In the genomic region with DNA sequence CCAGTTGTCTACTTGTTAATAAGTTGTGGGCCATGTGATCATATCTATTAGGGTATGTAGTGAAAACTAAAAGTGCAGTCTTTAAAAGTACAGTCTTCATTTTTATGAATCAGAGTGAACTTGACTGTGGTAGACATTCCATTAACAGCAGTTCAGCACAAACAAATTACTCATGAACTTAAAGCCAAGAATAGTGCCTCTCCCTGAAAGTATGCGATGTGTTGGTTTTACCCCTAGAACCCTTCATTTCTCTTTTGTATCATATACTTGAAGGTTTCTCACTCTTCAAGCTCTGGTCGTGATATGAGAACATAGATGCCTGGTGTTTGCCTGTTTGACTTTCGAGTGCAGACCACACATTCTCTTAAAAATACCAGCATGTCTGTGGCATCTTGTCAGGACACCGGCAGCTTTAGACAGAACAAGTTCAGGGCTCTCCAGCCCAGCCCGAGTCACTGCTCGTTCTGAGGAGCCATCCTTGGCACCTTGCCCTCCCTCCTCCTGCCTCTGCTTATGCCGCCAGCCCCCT, we compare ENCODE assay signal across 10 cellular contexts.
DNase-seq lines count a peak whose midpoint lies in the region; ATAC-seq and TF ChIP-seq lines count a peak whose summit lies in the region.
"Had no signal": no experiment of that assay in that cellular context is flagged by ENCODE, and none has a peak within 500 bp of the region (broad histone marks: within the 10 kb centered on the region; RNA-seq: fewer than 3 reads in every experiment).

No MANE protein-coding gene starts in this region.

- H3K9ac ChIP-seq in neuronal stem cell (ENCODE audit: low read depth, low read length, poor library complexity) (no peak overlapping the region), mesendoderm (ENCODE audit: low read length) (no peak overlapping the region)

- intact Hi-C loops in CD14-positive monocyte (cut with micrococcal nuclease) = no loop called here

- H3K4me1 ChIP-seq in RWPE2 (ENCODE audit: insufficient read depth, poor library complexity, severe bottlenecking) (no peaks in the 10 kb centered on the region), neuronal stem cell (ENCODE audit: control insufficient read depth in 2 of 2, insufficient read depth in 1 of 2, low read depth in 1 of 2, low read length in 2 of 2) (peaks cover 0 to 3% of the 10 kb centered on the region in 2 donors), mesendoderm (ENCODE audit: control insufficient read depth, low read depth, low read length) (no peaks in the 10 kb centered on the region)

- H3K4me3 Mint-ChIP-seq in CD14-positive monocyte = no peak overlapping the region
- H3K4me3 Mint-ChIP-seq: dendritic cell treated with granulocyte-macrophage colony-stimulating factor and Interleukin-4, amounts not matched to agents 40 ng/mL and 50 ng/mL, for 4 days had no signal

- H3K4me3 ChIP-seq in RWPE2 (ENCODE audit: severe bottlenecking) (no peak overlapping the region), neuronal stem cell (ENCODE audit: low read length in 2 of 2) (no peak overlapping the region), mesendoderm (ENCODE audit: low read length) (no peak overlapping the region)

- H3K36me3 ChIP-seq in RWPE2 (ENCODE audit: low read depth) = no peaks in the 10 kb centered on the region
- peaks cover 0 to 9% of the 10 kb centered on the region in 2 donors for H3K36me3 ChIP-seq in neuronal stem cell (replicated peaks in 1 of 2; ENCODE audit: control insufficient read depth in 2 of 2, insufficient read depth in 2 of 2, low read length in 2 of 2)
- no peaks in the 10 kb centered on the region for H3K36me3 ChIP-seq in mesendoderm (ENCODE audit: control insufficient read depth, insufficient read depth, low read length)

- no peak overlapping the region for H2BK12ac ChIP-seq in neuronal stem cell (ENCODE audit: low read length)

- H2BK15ac ChIP-seq in neuronal stem cell (ENCODE audit: low read length) = no peak overlapping the region
- H2BK15ac ChIP-seq in mesendoderm (replicated peaks; ENCODE audit: low read depth) = no peak overlapping the region

- no peak overlapping the region for H3K14ac ChIP-seq in neuronal stem cell (ENCODE audit: low read length)

- H3K56ac ChIP-seq in mesendoderm (ENCODE audit: low read length) = no peak overlapping the region

- H2AK5ac ChIP-seq in neuronal stem cell (ENCODE audit: low read depth, low read length) (no peak overlapping the region), mesendoderm (ENCODE audit: low read length) (no peak overlapping the region)

- H3K18ac ChIP-seq in neuronal stem cell (ENCODE audit: low read length) = no peak overlapping the region
- H3K18ac ChIP-seq in mesendoderm (ENCODE audit: low read length) = no peak overlapping the region

- peaks cover 0 to 2% (median 0%) of the 10 kb centered on the region in 3 donors for H3K27me3 Mint-ChIP-seq in CD14-positive monocyte (ENCODE audit: low read depth in 3 of 3)
- H3K27me3 Mint-ChIP-seq: dendritic cell treated with granulocyte-macrophage colony-stimulating factor and Interleukin-4, amounts not matched to agents 40 ng/mL and 50 ng/mL, for 4 days had no signal

- H3K9me3 Mint-ChIP-seq in CD14-positive monocyte = no peaks in the 10 kb centered on the region
- H3K9me3 Mint-ChIP-seq: dendritic cell treated with granulocyte-macrophage colony-stimulating factor and Interleukin-4, amounts not matched to agents 40 ng/mL and 50 ng/mL, for 4 days had no signal

- H3K79me2 ChIP-seq in mesendoderm (ENCODE audit: control insufficient read depth, insufficient read depth, low read length) = no peaks in the 10 kb centered on the region

- TF ChIP-seq CTCF in RWPE2 (IDR thresholded peaks at IDR 0.05; ENCODE audit: poor library complexity, severe bottlenecking) (no peak), CD14-positive monocyte (IDR thresholded peaks at IDR 0.05) (no peak)

- H2AFZ ChIP-seq in neuronal stem cell (ENCODE audit: low read length) = no peak overlapping the region

- no peak overlapping the region for H4K5ac ChIP-seq in mesendoderm (ENCODE audit: low read length)

- H2BK5ac ChIP-seq in neuronal stem cell (ENCODE audit: low read length) (no peak overlapping the region), mesendoderm (ENCODE audit: low read length) (no peak overlapping the region)

- H3K4me1 Mint-ChIP-seq in CD14-positive monocyte = no peaks in the 10 kb centered on the region

- no peak overlapping the region for H3K27ac ChIP-seq in RWPE2 (ENCODE audit: poor library complexity, severe bottlenecking)
- H3K27ac ChIP-seq in neuronal stem cell (replicated peaks; ENCODE audit: low read length) = no peak overlapping the region
- no peak overlapping the region for H3K27ac ChIP-seq in mesendoderm (ENCODE audit: low read depth, low read length)

- H4K91ac ChIP-seq in neuronal stem cell (ENCODE audit: low read depth, low read length, poor library complexity) = no peak overlapping the region

- H4K8ac ChIP-seq in neuronal stem cell (ENCODE audit: low read depth, low read length) (no peak overlapping the region), mesendoderm (ENCODE audit: low read depth, low read length) (no peak overlapping the region)

- H2BK120ac ChIP-seq in neuronal stem cell (ENCODE audit: low read depth, low read length) (no peak overlapping the region), mesendoderm (ENCODE audit: low read depth, low read length) (no peak overlapping the region)

- H3K36me3 Mint-ChIP-seq in CD14-positive monocyte = peaks cover 7 to 13% of the 10 kb centered on the region in 2 donors

- peak overlapping the region in 1 of 7 donors; percentile 7 for H3K27ac Mint-ChIP-seq in CD14-positive monocyte
- H3K27ac Mint-ChIP-seq: dendritic cell treated with granulocyte-macrophage colony-stimulating factor and Interleukin-4, amounts not matched to agents 40 ng/mL and 50 ng/mL, for 4 days had no signal

- H3K4me2 ChIP-seq in neuronal stem cell (ENCODE audit: insufficient read depth, low read length, poor library complexity, severe bottlenecking) (no peak overlapping the region), mesendoderm (ENCODE audit: low read length) (no peak overlapping the region)

- H3K27me3 ChIP-seq in RWPE2 (ENCODE audit: insufficient read depth, poor library complexity, severe bottlenecking) = no peaks in the 10 kb centered on the region
- H3K27me3 ChIP-seq in neuronal stem cell (ENCODE audit: control insufficient read depth in 3 of 3, insufficient read depth in 3 of 3, low read depth in 1 of 3, low read length in 3 of 3) = no peaks in the 10 kb centered on the region
- no peaks in the 10 kb centered on the region for H3K27me3 ChIP-seq in mesendoderm (ENCODE audit: insufficient read depth, low read length, poor library complexity)

- H3K79me1 ChIP-seq in neuronal stem cell (ENCODE audit: low read depth, low read length) (no peaks in the 10 kb centered on the region), mesendoderm (ENCODE audit: low read length) (no peaks in the 10 kb centered on the region)

- ATAC-seq in GM21447 (IDR thresholded peaks at IDR 0.05; ENCODE audit: unreplicated experiment) = peak; percentile 54
- peak; percentile 79 for ATAC-seq in RWPE2 (ENCODE audit: low read depth)

- DNase-seq in EL (peak; percentile 80), RWPE2 (ENCODE audit: low spot score) (no peak), islet precursor cell (peak; percentile 49), neuronal stem cell (ENCODE audit: low spot score) (no peak), mesendoderm (no peak), middle frontal gyrus (ENCODE audit: extremely low spot score, low spot score) (no peak), CD14-positive monocyte (ENCODE audit: low spot score) (no peak)
- DNase-seq: stimulated activated CD4-positive, alpha-beta T cell treated with anti-CD3 and anti-CD28 coated beads, Interleukin-12 subunit alpha, Interleukin-12 subunit beta, amount 100 ng/mL, for 4 hours had no signal

- H3K23ac ChIP-seq in neuronal stem cell (ENCODE audit: low read depth, low read length, poor library complexity) (no peak overlapping the region), mesendoderm (ENCODE audit: low read length) (no peak overlapping the region)

- WGBS in neuronal stem cell (ENCODE audit: extremely low coverage in 2 of 2, insufficient read length in 2 of 2, insufficient replicate concordance in 1 of 2), 2 donors = no CpG with 5 or more reads among the region's 7 CpGs
- WGBS in mesendoderm (ENCODE audit: extremely low coverage, insufficient coverage, low lambda C conversion rate) = no CpG with 5 or more reads among the region's 7 CpGs

- H3K9me3 ChIP-seq in RWPE2 (ENCODE audit: severe bottlenecking) (no peaks in the 10 kb centered on the region), neuronal stem cell (replicated peaks in 1 of 2; ENCODE audit: control insufficient read depth in 2 of 2, insufficient read depth in 1 of 2, low read depth in 1 of 2, low read length in 2 of 2) (no peaks in the 10 kb centered on the region)

- H3K4ac ChIP-seq in neuronal stem cell (ENCODE audit: low read length) = no peak overlapping the region
- no peak overlapping the region for H3K4ac ChIP-seq in mesendoderm (ENCODE audit: low read depth, low read length)

Comparison
In these comparisons a context has a peak if more than half of its experiments do, and no peak if none do; other contexts are left out.
1. DNase-seq: peak in EL (single experiment) and islet precursor cell (single experiment); none in RWPE2 (single experiment), neuronal stem cell (single experiment), mesendoderm (single experiment), middle frontal gyrus (single experiment) and CD14-positive monocyte (single experiment).